12 cellular contexts compared by ENCODE assay signal in genomic region chr11:35012467-35013191, GRCh38.
DNase-seq lines count a peak whose midpoint lies in the region; ATAC-seq, FAIRE-seq and TF ChIP-seq lines count a peak whose summit lies in the region.
"Had no signal": no experiment of that assay in that cellular context is flagged by ENCODE, and none has a peak within 500 bp of the region (broad histone marks: within the 10 kb centered on the region; RNA-seq: fewer than 3 reads in every experiment).

No MANE protein-coding gene starts in this region.

- no peaks in the 10 kb centered on the region for H3K9me3 Mint-ChIP-seq in activated naive CD4-positive, alpha-beta T cell treated with anti-CD3 and anti-CD28 coated beads, Interleukin-2, amount 50 U/mL, for 72 hours

- H3K27me3 ChIP-seq in smooth muscle cell (ENCODE audit: low read depth) (no peaks in the 10 kb centered on the region), neuronal stem cell (ENCODE audit: control insufficient read depth in 3 of 3, insufficient read depth in 3 of 3, low read depth in 1 of 3, low read length in 3 of 3) (no peaks in the 10 kb centered on the region)
- H3K27me3 ChIP-seq: tibial nerve had no signal

- no peak overlapping the region for H2AFZ ChIP-seq in smooth muscle cell (ENCODE audit: low read depth)
- H2AFZ ChIP-seq in neuronal stem cell (ENCODE audit: low read length), result no peak overlapping the region

- no peaks in the 10 kb centered on the region for H3K79me1 ChIP-seq in neuronal stem cell (ENCODE audit: low read depth, low read length)

- H2AK5ac ChIP-seq in neuronal stem cell (ENCODE audit: low read depth, low read length), result no peak overlapping the region

- no peak overlapping the region for H4K8ac ChIP-seq in neuronal stem cell (ENCODE audit: low read depth, low read length)

- WGBS in smooth muscle cell (ENCODE audit: low lambda C conversion rate), result 97% methylated on average over 8 of the region's 8 CpGs
- WGBS in neuronal stem cell (ENCODE audit: extremely low coverage in 2 of 2, insufficient read length in 2 of 2, insufficient replicate concordance in 1 of 2), 2 donors, result no CpG with 5 or more reads among the region's 8 CpGs

- H3K4ac ChIP-seq in neuronal stem cell (ENCODE audit: low read length), result no peak overlapping the region

- H3K79me2 ChIP-seq in smooth muscle cell (ENCODE audit: low read depth), result no peaks in the 10 kb centered on the region

- no peak overlapping the region for H3K4me2 ChIP-seq in smooth muscle cell
- no peak overlapping the region for H3K4me2 ChIP-seq in neuronal stem cell (ENCODE audit: insufficient read depth, low read length, poor library complexity, severe bottlenecking)

- no peak overlapping the region for H2BK5ac ChIP-seq in neuronal stem cell (ENCODE audit: low read length)

- H3K14ac ChIP-seq in neuronal stem cell (ENCODE audit: low read length), result no peak overlapping the region

- H3K9me3 ChIP-seq in smooth muscle cell (replicated peaks; ENCODE audit: low read depth) (no peaks in the 10 kb centered on the region), neuronal stem cell (replicated peaks in 1 of 2; ENCODE audit: control insufficient read depth in 2 of 2, insufficient read depth in 1 of 2, low read depth in 1 of 2, low read length in 2 of 2) (no peaks in the 10 kb centered on the region)
- H3K9me3 ChIP-seq: tibial nerve had no signal

- no peak for DNase-seq in GM12891 (ENCODE audit: insufficient read length, low spot score)
- DNase-seq in activated naive CD4-positive, alpha-beta T cell treated with anti-CD3 and anti-CD28 coated beads, Interleukin-2, amount 50 U/mL, for 72 hours (ENCODE audit: low spot score in 2 of 2), result peak in 1 of 2 donors; percentile 29
- DNase-seq in NCI-H2227 treated with DMSO at 0.1 percent for 48 hours (lab: John Stamatoyannopoulos, UW), result no peak
- no peak for DNase-seq in smooth muscle cell (lab: John Stamatoyannopoulos, UW; ENCODE audit: unreplicated experiment)
- DNase-seq in neuronal stem cell (ENCODE audit: low spot score), result no peak
- no peak for DNase-seq in RKO (ENCODE audit: low spot score)
- DNase-seq: NCI-H1105 treated with DMSO at 0.1 percent for 48 hours, posterior cingulate gyrus had no signal

- H3K27ac Mint-ChIP-seq in activated naive CD4-positive, alpha-beta T cell treated with anti-CD3 and anti-CD28 coated beads, Interleukin-2, amount 50 U/mL, for 72 hours, result peak overlapping the region; percentile 69 to 93

- H2BK12ac ChIP-seq in neuronal stem cell (ENCODE audit: low read length), result no peak overlapping the region

- peaks cover 0 to 4% of the 10 kb centered on the region in 2 donors for H3K36me3 Mint-ChIP-seq in activated naive CD4-positive, alpha-beta T cell treated with anti-CD3 and anti-CD28 coated beads, Interleukin-2, amount 50 U/mL, for 72 hours

- ATAC-seq in GM21367 (IDR thresholded peaks at IDR 0.05; ENCODE audit: unreplicated experiment), result peak; percentile 59
- ATAC-seq in HG03280 (IDR thresholded peaks at IDR 0.05; ENCODE audit: unreplicated experiment), result peak; percentile 59
- peak; percentile 80 to 89 for ATAC-seq in activated naive CD4-positive, alpha-beta T cell treated with anti-CD3 and anti-CD28 coated beads, Interleukin-2, amount 50 U/mL, for 72 hours

- no peak overlapping the region for H2BK15ac ChIP-seq in neuronal stem cell (ENCODE audit: low read length)

- no peak for TF ChIP-seq POLR2A in GM12891 (IDR thresholded peaks at IDR 0.05; ENCODE audit: low read depth, low read length)

- H3K27ac ChIP-seq in smooth muscle cell (ENCODE audit: low read depth) (no peak overlapping the region), neuronal stem cell (replicated peaks; ENCODE audit: low read length) (no peak overlapping the region)
- H3K27ac ChIP-seq: tibial nerve had no signal

- no peaks in the 10 kb centered on the region for H4K20me1 ChIP-seq in smooth muscle cell (ENCODE audit: low read depth)

- no peak overlapping the region for H2BK120ac ChIP-seq in neuronal stem cell (ENCODE audit: low read depth, low read length)

- H3K4me1 ChIP-seq in smooth muscle cell (ENCODE audit: low read depth) (no peaks in the 10 kb centered on the region), neuronal stem cell (ENCODE audit: control insufficient read depth in 2 of 2, insufficient read depth in 1 of 2, low read depth in 1 of 2, low read length in 2 of 2) (peaks cover 0 to 6% of the 10 kb centered on the region in 2 donors)

- H3K4me3 ChIP-seq in smooth muscle cell, result no peak overlapping the region
- H3K4me3 ChIP-seq in neuronal stem cell (ENCODE audit: low read length in 2 of 2), result no peak overlapping the region
- H3K4me3 ChIP-seq: tibial nerve had no signal

- peak; percentile 76 for FAIRE-seq in GM12891 (lab: Jason Lieb, UNC)
- FAIRE-seq: G401.6 had no signal

- H3K36me3 ChIP-seq in smooth muscle cell (ENCODE audit: low read depth) (no peaks in the 10 kb centered on the region), neuronal stem cell (replicated peaks in 1 of 2; ENCODE audit: control insufficient read depth in 2 of 2, insufficient read depth in 2 of 2, low read length in 2 of 2) (no peaks in the 10 kb centered on the region)
- H3K36me3 ChIP-seq: tibial nerve had no signal

- no peak overlapping the region for H3K18ac ChIP-seq in neuronal stem cell (ENCODE audit: low read length)

- H4K91ac ChIP-seq in neuronal stem cell (ENCODE audit: low read depth, low read length, poor library complexity), result no peak overlapping the region

- no peak overlapping the region for H3K23ac ChIP-seq in neuronal stem cell (ENCODE audit: low read depth, low read length, poor library complexity)

- H3K9ac ChIP-seq in smooth muscle cell (ENCODE audit: low read depth), result no peak overlapping the region
- no peak overlapping the region for H3K9ac ChIP-seq in neuronal stem cell (ENCODE audit: low read depth, low read length, poor library complexity)

- TF ChIP-seq CTCF in smooth muscle cell (IDR thresholded peaks at IDR 0.05; ENCODE audit: borderline replicate concordance, insufficient read depth, poor library complexity, severe bottlenecking), result no peak

- no peaks in the 10 kb centered on the region for H3F3A ChIP-seq in smooth muscle cell (ENCODE audit: low read depth)

TF ChIP-seq in GM12891, 5 proteins besides CTCF, POLR2A, EP300 and RAD21:
- TF ChIP-seq POLR2AphosphoS5 (IDR thresholded peaks at IDR 0.05; ENCODE audit: low read depth, low read length) (no peak), PAX5 (IDR thresholded peaks at IDR 0.05; ENCODE audit: insufficient read depth, low read length, severe bottlenecking) (peak; percentile 2), POU2F2 (IDR thresholded peaks at IDR 0.05; ENCODE audit: low read depth, low read length) (no peak), TAF1 (IDR thresholded peaks at IDR 0.05; ENCODE audit: low read depth, low read length) (no peak), SPI1 (IDR thresholded peaks at IDR 0.05; ENCODE audit: low read depth, low read length) (peak; percentile 33)
